In genomic region chr21:43015906-43016540, GRCh38 we compare ENCODE assay signal across 27 cellular contexts. TPM values are rescaled to one million over a fixed set of nuclear protein-coding genes. Genes with fewer than 3 reads are reported as not detected.
DNase-seq lines count a peak whose midpoint lies in the region; ATAC-seq and TF ChIP-seq lines count a peak whose summit lies in the region.
"Had no signal": no experiment of that assay in that cellular context is flagged by ENCODE, and none has a peak within 500 bp of the region (broad histone marks: within the 10 kb centered on the region; RNA-seq: fewer than 3 reads in every experiment).

No MANE protein-coding gene starts in this region.

- H3K9ac ChIP-seq in SK-N-MC (ENCODE audit: insufficient read length), result no peak overlapping the region

- no peak for ATAC-seq in activated T-cell treated with anti-CD3 and anti-CD28 coated beads, Interleukin-2, amount 50 U/mL, for 72 hours (replicated peaks in 1 of 2)
- no peak for ATAC-seq in GM21619 (IDR thresholded peaks at IDR 0.05; ENCODE audit: unreplicated experiment)
- ATAC-seq: lower lobe of right lung; mucosa of descending colon; stimulated activated effector memory CD8-positive, alpha-beta T cell treated with anti-CD3 and anti-CD28 coated beads, Interleukin-12 subunit alpha, Interleukin-12 subunit beta, amount 100 ng/mL, for 72 hours had no signal

- POLR2A ChIA-PET in GM10248 (lab: Yijun Ruan, JAX), result no interaction called here

- peak overlapping the region; percentile 15 for H3K27ac Mint-ChIP-seq in activated T-cell treated with anti-CD3 and anti-CD28 coated beads, Interleukin-2, amount 50 U/mL, for 24 hours
- H3K27ac Mint-ChIP-seq in activated T-cell treated with anti-CD3 and anti-CD28 coated beads, Interleukin-2, amount 50 U/mL, for 72 hours, result no peak overlapping the region
- H3K27ac Mint-ChIP-seq in nephron progenitor cell, result peak overlapping the region; percentile 36
- H3K27ac Mint-ChIP-seq: activated CD4-positive, alpha-beta memory T cell treated with anti-CD3 and anti-CD28 coated beads for 36 hours; activated naive CD8-positive, alpha-beta T cell; stimulated activated effector memory CD8-positive, alpha-beta T cell treated with anti-CD3 and anti-CD28 coated beads, Interleukin-12 subunit alpha, Interleukin-12 subunit beta, amount 100 ng/mL, for 72 hours had no signal

- no peaks in the 10 kb centered on the region for H3K9me3 Mint-ChIP-seq in activated T-cell treated with anti-CD3 and anti-CD28 coated beads, Interleukin-2, amount 50 U/mL, for 24 hours
- H3K9me3 Mint-ChIP-seq in activated T-cell treated with anti-CD3 and anti-CD28 coated beads, Interleukin-2, amount 50 U/mL, for 72 hours, result no peaks in the 10 kb centered on the region
- no peaks in the 10 kb centered on the region for H3K9me3 Mint-ChIP-seq in nephron progenitor cell
- H3K9me3 Mint-ChIP-seq: activated CD4-positive, alpha-beta memory T cell treated with anti-CD3 and anti-CD28 coated beads for 36 hours; CD8-positive, alpha-beta memory T cell; neural crest cell; stimulated activated effector memory CD8-positive, alpha-beta T cell treated with anti-CD3 and anti-CD28 coated beads, Interleukin-12 subunit alpha, Interleukin-12 subunit beta, amount 100 ng/mL, for 72 hours had no signal

- H3K9me3 ChIP-seq in SK-N-MC (ENCODE audit: low read depth, low read length), result no peaks in the 10 kb centered on the region
- H3K9me3 ChIP-seq: lower lobe of right lung, mucosa of descending colon, right lobe of liver had no signal

- peaks cover 1% of the 10 kb centered on the region for H3K4me1 Mint-ChIP-seq in activated T-cell treated with anti-CD3 and anti-CD28 coated beads, Interleukin-2, amount 50 U/mL, for 24 hours (ENCODE audit: low read depth)
- H3K4me1 Mint-ChIP-seq in activated T-cell treated with anti-CD3 and anti-CD28 coated beads, Interleukin-2, amount 50 U/mL, for 72 hours (ENCODE audit: low read depth), result no peaks in the 10 kb centered on the region
- H3K4me1 Mint-ChIP-seq in nephron progenitor cell, result peaks cover 14% of the 10 kb centered on the region
- H3K4me1 Mint-ChIP-seq: CD8-positive, alpha-beta memory T cell; neural crest cell; stimulated activated effector memory CD8-positive, alpha-beta T cell treated with anti-CD3 and anti-CD28 coated beads, Interleukin-12 subunit alpha, Interleukin-12 subunit beta, amount 100 ng/mL, for 72 hours had no signal

- H3K4me3 ChIP-seq in SK-N-MC, result peak overlapping the region; percentile 35; the same call in 1 of the 2 replicates
- H3K4me3 ChIP-seq: lower lobe of right lung, mucosa of descending colon, right lobe of liver had no signal

- H3K36me3 ChIP-seq in SK-N-MC (ENCODE audit: insufficient read depth, low read length), result peaks cover 49% of the 10 kb centered on the region

- no peak for DNase-seq in activated T-cell treated with anti-CD3 and anti-CD28 coated beads, Interleukin-2, amount 50 U/mL, for 24 hours
- no peak for DNase-seq in activated T-cell treated with anti-CD3 and anti-CD28 coated beads, Interleukin-2, amount 50 U/mL, for 72 hours
- DNase-seq in SK-N-MC (ENCODE audit: low read depth, low spot score), result no peak
- DNase-seq in nephron progenitor cell, result no peak
- no peak for DNase-seq in GM10248 (ENCODE audit: extremely low spot score)
- no peak for DNase-seq in activated CD4-positive, alpha-beta T cell treated with anti-CD3 and anti-CD28 coated beads, Interleukin-2, amount 50 U/mL, for 48 hours
- DNase-seq in activated CD8-positive, alpha-beta memory T cell treated with anti-CD3 and anti-CD28 coated beads, Interleukin-2, amount 50 U/mL, for 4 hours, result no peak
- DNase-seq: activated CD4-positive, alpha-beta memory T cell treated with anti-CD3 and anti-CD28 coated beads for 36 hours; anterior cingulate cortex; CD8-positive, alpha-beta memory T cell; DMS153; H7; IMR-90; lower lobe of right lung; mucosa of descending colon; NCI-H1417; NCI-H2029 treated with DMSO at 0.1 percent for 48 hours; NCI-H226; NCI-H69; right lobe of liver; Right ventricle myocardium superior; stimulated activated CD4-positive, alpha-beta T cell treated with anti-CD3 and anti-CD28 coated beads, Interleukin-4, amount 100 ng/mL, for 24 hours had no signal

- 0 out of 2 replicates have a peak overlapping the region, but pooled peaks have one; percentile 26 for H3K27ac ChIP-seq in SK-N-MC
- H3K27ac ChIP-seq: epithelial cell of prostate, lower lobe of right lung, right lobe of liver had no signal

- H3K36me3 Mint-ChIP-seq in activated T-cell treated with anti-CD3 and anti-CD28 coated beads, Interleukin-2, amount 50 U/mL, for 24 hours (ENCODE audit: low read depth), result peaks cover 88% of the 10 kb centered on the region
- H3K36me3 Mint-ChIP-seq in activated T-cell treated with anti-CD3 and anti-CD28 coated beads, Interleukin-2, amount 50 U/mL, for 72 hours (ENCODE audit: insufficient read depth in 2 of 2), result peaks cover 1 to 10% of the 10 kb centered on the region in 2 donors
- H3K36me3 Mint-ChIP-seq in nephron progenitor cell (ENCODE audit: low read depth), result peaks cover 73% of the 10 kb centered on the region

- TF ChIP-seq CTCF in nephron progenitor cell (IDR thresholded peaks at IDR 0.05) (no peak), GM10248 (IDR thresholded peaks at IDR 0.05; ENCODE audit: control extremely low read depth, extremely low read depth, low read depth, missing control alignments) (no peak)

- no peaks in the 10 kb centered on the region for H3K27me3 Mint-ChIP-seq in activated T-cell treated with anti-CD3 and anti-CD28 coated beads, Interleukin-2, amount 50 U/mL, for 24 hours
- no peaks in the 10 kb centered on the region for H3K27me3 Mint-ChIP-seq in activated T-cell treated with anti-CD3 and anti-CD28 coated beads, Interleukin-2, amount 50 U/mL, for 72 hours (ENCODE audit: low read depth)
- H3K27me3 Mint-ChIP-seq in nephron progenitor cell (ENCODE audit: low read depth, poor library complexity), result no peaks in the 10 kb centered on the region
- H3K27me3 Mint-ChIP-seq: activated CD4-positive, alpha-beta memory T cell treated with anti-CD3 and anti-CD28 coated beads for 36 hours; activated naive CD8-positive, alpha-beta T cell; CD8-positive, alpha-beta memory T cell had no signal

- no peak overlapping the region for H3K4me3 Mint-ChIP-seq in activated T-cell treated with anti-CD3 and anti-CD28 coated beads, Interleukin-2, amount 50 U/mL, for 24 hours
- no peak overlapping the region for H3K4me3 Mint-ChIP-seq in activated T-cell treated with anti-CD3 and anti-CD28 coated beads, Interleukin-2, amount 50 U/mL, for 72 hours
- H3K4me3 Mint-ChIP-seq in nephron progenitor cell, result no peak overlapping the region
- H3K4me3 Mint-ChIP-seq: activated CD4-positive, alpha-beta memory T cell treated with anti-CD3 and anti-CD28 coated beads for 36 hours; activated naive CD8-positive, alpha-beta T cell; CD8-positive, alpha-beta memory T cell; neural crest cell; stimulated activated effector memory CD8-positive, alpha-beta T cell treated with anti-CD3 and anti-CD28 coated beads, Interleukin-12 subunit alpha, Interleukin-12 subunit beta, amount 100 ng/mL, for 72 hours had no signal

- CTCF ChIA-PET in GM10248 (lab: Yijun Ruan, JAX), result no interaction called here

RNA-seq across cellular contexts. Expression of gene PKNOX1, which starts 41.7 kb away (rescaled TPM):
- total RNA-seq in activated T-cell treated with anti-CD3 and anti-CD28 coated beads, Interleukin-2, amount 50 U/mL, for 72 hours, result 10 to 100 TPM; 22.8 to 26.8 TPM

RNA-seq across cellular contexts. Expression of gene CBS, which starts 59.6 kb away (rescaled TPM):
- total RNA-seq in activated T-cell treated with anti-CD3 and anti-CD28 coated beads, Interleukin-2, amount 50 U/mL, for 72 hours, result 100 to 1,000 TPM in 1 of 2 donors, 10 to 100 TPM in 1; 89.1 to 130 TPM
